In genomic region chr6:75272145-75272840, GRCh38 we compare ENCODE assay signal across 12 cellular contexts. TPM values are rescaled to one million over a fixed set of nuclear protein-coding genes. Genes with fewer than 3 reads are reported as not detected.
A peak's percentile ranks its signal among the peaks of the same experiment; 100 is the strongest.
DNase-seq lines count a peak whose midpoint lies in the region; ATAC-seq, FAIRE-seq and TF ChIP-seq lines count a peak whose summit lies in the region.
"Had no signal": no experiment of that assay in that cellular context is flagged by ENCODE, and none has a peak within 500 bp of the region (broad histone marks: within the 10 kb centered on the region; RNA-seq: fewer than 3 reads in every experiment).

No MANE protein-coding gene starts in this region.

- no peak overlapping the region for H3K4me2 ChIP-seq in astrocyte (ENCODE audit: low read length)

- peak overlapping the region; percentile 1 for H3K9ac ChIP-seq in astrocyte (ENCODE audit: low read length)

- peaks cover 57% of the 10 kb centered on the region for H3K36me3 Mint-ChIP-seq in HFFc6 (ENCODE audit: low read depth)
- H3K36me3 Mint-ChIP-seq in astrocyte (ENCODE audit: low read depth, unreplicated experiment): peaks cover 38% of the 10 kb centered on the region

- H3K4me3 ChIP-seq in astrocyte (ENCODE audit: insufficient read depth, low read depth, low read length) (no peak overlapping the region), left lung (no peak overlapping the region)
- H3K4me3 ChIP-seq: K562, lung had no signal

- H3K9me3 ChIP-seq in astrocyte (ENCODE audit: insufficient read depth, low read depth, low read length): no peaks in the 10 kb centered on the region
- H3K9me3 ChIP-seq in left lung: no peaks in the 10 kb centered on the region

- H3K4me3 Mint-ChIP-seq in HFFc6: no peak overlapping the region
- no peak overlapping the region for H3K4me3 Mint-ChIP-seq in astrocyte (ENCODE audit: unreplicated experiment)

- H3K27ac ChIP-seq in astrocyte (ENCODE audit: low read depth, low read length) (peak overlapping the region; percentile 46), left lung (peak overlapping the region; percentile 49 to 71), caudate nucleus (ENCODE audit: low read depth, low read length) (no peak overlapping the region)

- peaks cover 19% of the 10 kb centered on the region for H4K20me1 ChIP-seq in astrocyte (ENCODE audit: insufficient read depth, low read length)

- FAIRE-seq in astrocyte (lab: Jason Lieb, UNC): no peak
- FAIRE-seq: K562 had no signal

- H3K27me3 ChIP-seq in astrocyte (ENCODE audit: insufficient read depth, low read length): no peaks in the 10 kb centered on the region
- no peaks in the 10 kb centered on the region for H3K27me3 ChIP-seq in left lung

- H3K4me1 ChIP-seq in astrocyte (ENCODE audit: insufficient read depth, low read length) (peaks cover 17% of the 10 kb centered on the region), left lung (peaks cover 18 to 77% of the 10 kb centered on the region in 2 donors)

- peak overlapping the region; percentile 59 for H3K27ac Mint-ChIP-seq in HFFc6
- peak overlapping the region; percentile 68 for H3K27ac Mint-ChIP-seq in astrocyte (ENCODE audit: unreplicated experiment)

- DNase-seq in AG09319 (ENCODE audit: extremely low read depth, low read depth) (peak; percentile 29), HFFc6 (no peak), astrocyte (ENCODE audit: low read depth) (peak; percentile 75), left lung (no peak), inferior parietal cortex (ENCODE audit: extremely low spot score) (no peak), caudate nucleus (lab: John Stamatoyannopoulos, UW) (no peak)
- DNase-seq: H7 had no signal

- H3K9me3 Mint-ChIP-seq in HFFc6 (peaks cover 11% of the 10 kb centered on the region), astrocyte (ENCODE audit: unreplicated experiment) (peaks cover 4% of the 10 kb centered on the region)

- H3K4me1 Mint-ChIP-seq in HFFc6 (ENCODE audit: low read depth) (peaks cover 90% of the 10 kb centered on the region), astrocyte (ENCODE audit: low read depth, unreplicated experiment) (peaks cover 35% of the 10 kb centered on the region)

- H2AFZ ChIP-seq in astrocyte (ENCODE audit: low read depth, low read length): no peak overlapping the region

- intact Hi-C loops in left lung (cut with DNase I): no loop called here

- peaks cover 87% of the 10 kb centered on the region for H3K79me2 ChIP-seq in astrocyte (ENCODE audit: insufficient read depth, low read length)

- H3K27me3 Mint-ChIP-seq in HFFc6 (ENCODE audit: insufficient read depth) (no peaks in the 10 kb centered on the region), astrocyte (ENCODE audit: low read depth, unreplicated experiment) (no peaks in the 10 kb centered on the region)

- H3K36me3 ChIP-seq in astrocyte (ENCODE audit: insufficient read depth, low read length) (peaks cover 4% of the 10 kb centered on the region), left lung (no peaks in the 10 kb centered on the region)

- ATAC-seq in left lung (no peak), GM21390 (IDR thresholded peaks at IDR 0.05; ENCODE audit: unreplicated experiment) (no peak), GM21825 (IDR thresholded peaks at IDR 0.05; ENCODE audit: unreplicated experiment) (no peak)
- ATAC-seq: K562, Right ventricle myocardium inferior had no signal

- TF ChIP-seq CTCF in AG09319 (IDR thresholded peaks at IDR 0.05; ENCODE audit: low read depth, low read length) (no peak), HFFc6 (IDR thresholded peaks at IDR 0.05) (no peak), astrocyte (IDR thresholded peaks at IDR 0.05; ENCODE audit: insufficient read depth, low read depth, low read length) (no peak), left lung (IDR thresholded peaks at IDR 0.05) (no peak)

RNA-seq across cellular contexts. Expression of gene TMEM30A, which starts 12.3 kb away (rescaled TPM):
- 100 to 1,000 TPM; 154 to 232 (median 192) TPM for total RNA-seq in HFFc6 (2021; fragmentation: NEBNext Ultra II Directional; extraction: Animal tissue kit (Norgen Biotek cat#: 25700))
- total RNA-seq in astrocyte (166 and 171 TPM in 2 replicates), left lung (100 to 1,000 TPM; 169 to 193 TPM)

RNA-seq across cellular contexts. Expression of gene COX7A2, which starts 28.7 kb away (rescaled TPM):
- total RNA-seq in HFFc6 (2021; fragmentation: NEBNext Ultra II Directional; extraction: Animal tissue kit (Norgen Biotek cat#: 25700)): 100 to 1,000 TPM; 473 to 536 (median 489) TPM
- 429 and 463 TPM in 2 replicates for total RNA-seq in astrocyte
- total RNA-seq in left lung: 100 to 1,000 TPM; 316 to 322 TPM

Comparison
In these comparisons a context has a peak if more than half of its experiments do, and no peak if none do; other contexts are left out.
1. DNase-seq: peak in AG09319 (single experiment) and astrocyte (single experiment); none in HFFc6 (single experiment), left lung (0 of 2), inferior parietal cortex (single experiment) and caudate nucleus (0 of 61).